ENCODE assay signal across 1 cellular context in genomic region chr16:2904100-2904921, GRCh38.
A peak's percentile ranks its signal among the peaks of the same experiment; 100 is the strongest.
TF ChIP-seq lines count a peak whose summit lies in the region.

No MANE protein-coding gene starts in this region.

TF ChIP-seq in K562, 482 proteins besides CTCF, POLR2A, EP300 and RAD21 (continued from another document and continues in another):
- no peak for TF ChIP-seq ZNF431 (CRISPR knock-in tag; IDR thresholded peaks at IDR 0.05)
- TF ChIP-seq EP400 (IDR thresholded peaks at IDR 0.05), result peak; percentile 58
- TF ChIP-seq ZNF24 (IDR thresholded peaks at IDR 0.05), result no peak
- TF ChIP-seq ATF6 (CRISPR knock-in tag; IDR thresholded peaks at IDR 0.05), result no peak
- no peak for TF ChIP-seq NELFE (IDR thresholded peaks at IDR 0.05; ENCODE audit: insufficient read depth, insufficient read length)
- TF ChIP-seq TSHZ1 (CRISPR knock-in tag; IDR thresholded peaks at IDR 0.05), result no peak
- TF ChIP-seq NFE2 (IDR thresholded peaks at IDR 0.05; ENCODE audit: low read depth), result no peak
- TF ChIP-seq KLF13 (tag; IDR thresholded peaks at IDR 0.05; ENCODE audit: borderline replicate concordance, low read depth), result no peak
- TF ChIP-seq ESRRA (IDR thresholded peaks at IDR 0.05; ENCODE audit: borderline replicate concordance, low read depth), result no peak
- no peak for TF ChIP-seq ZBTB5 (IDR thresholded peaks at IDR 0.05)
- TF ChIP-seq MYC (IDR thresholded peaks at IDR 0.05; ENCODE audit: low read depth, low read length), result 0 out of 2 replicates have a peak, but pooled peaks have one; percentile 12
- TF ChIP-seq MYC (CRISPR knock-in tag; IDR thresholded peaks at IDR 0.05; ENCODE audit: borderline replicate concordance, low read depth), result no peak
- peak in 1 of 2 experiments; percentile 27; a peak in 1 of 4 replicates for TF ChIP-seq HDAC1 (IDR thresholded peaks at IDR 0.05)
- TF ChIP-seq ZBTB33 (CRISPR knock-in tag; IDR thresholded peaks at IDR 0.05), result no peak
- TF ChIP-seq ZNF23 (CRISPR knock-in tag; IDR thresholded peaks at IDR 0.05), result no peak
- TF ChIP-seq ZNF785 (CRISPR knock-in tag; IDR thresholded peaks at IDR 0.05), result no peak
- no peak for TF ChIP-seq RBFOX2 (IDR thresholded peaks at IDR 0.05; ENCODE audit: low read depth, low read length)
- TF ChIP-seq ZNF217 (CRISPR knock-in tag; IDR thresholded peaks at IDR 0.05), result no peak
- 0 out of 2 replicates have a peak, but pooled peaks have one; percentile 40 for TF ChIP-seq DNMT1 (IDR thresholded peaks at IDR 0.05)
- TF ChIP-seq EGR1 (conservative IDR thresholded peaks at IDR 0.05), result 0 out of 2 replicates have a peak, but pooled peaks have one; percentile 39
- no peak for TF ChIP-seq SFPQ (IDR thresholded peaks at IDR 0.05; ENCODE audit: low read depth, low read length)
- TF ChIP-seq SPI1 (IDR thresholded peaks at IDR 0.05; ENCODE audit: borderline replicate concordance, low read depth, low read length), result no peak
- TF ChIP-seq BCOR (IDR thresholded peaks at IDR 0.05), result no peak
- no peak for TF ChIP-seq ELK1 (CRISPR knock-in tag; IDR thresholded peaks at IDR 0.05)
- TF ChIP-seq ZBTB11 (CRISPR knock-in tag; IDR thresholded peaks at IDR 0.05), result peak in 1 of 3 experiments; percentile 63; a peak in 2 of 6 replicates
- TF ChIP-seq ZNF395 (CRISPR knock-in tag; IDR thresholded peaks at IDR 0.05), result no peak
- TF ChIP-seq BRD4 (IDR thresholded peaks at IDR 0.05), result no peak
- no peak; the same call in 1 of the 2 replicates for TF ChIP-seq ZNF511 (CRISPR knock-in tag; IDR thresholded peaks at IDR 0.05)
- no peak for TF ChIP-seq ZBTB43 (CRISPR knock-in tag; IDR thresholded peaks at IDR 0.05)
- no peak for TF ChIP-seq KAT8 (IDR thresholded peaks at IDR 0.05; ENCODE audit: low read depth)
- TF ChIP-seq ZC3H4 (CRISPR knock-in tag; IDR thresholded peaks at IDR 0.05; ENCODE audit: borderline replicate concordance), result peak; percentile 86; the same call in 1 of the 2 replicates
- no peak for TF ChIP-seq ZNF224 (CRISPR knock-in tag; IDR thresholded peaks at IDR 0.05)
- no peak for TF ChIP-seq HOMEZ (CRISPR knock-in tag; IDR thresholded peaks at IDR 0.05)
- TF ChIP-seq BRF2 (IDR thresholded peaks at IDR 0.05; ENCODE audit: borderline replicate concordance, insufficient read depth, insufficient read length), result no peak
